In the genomic region with DNA sequence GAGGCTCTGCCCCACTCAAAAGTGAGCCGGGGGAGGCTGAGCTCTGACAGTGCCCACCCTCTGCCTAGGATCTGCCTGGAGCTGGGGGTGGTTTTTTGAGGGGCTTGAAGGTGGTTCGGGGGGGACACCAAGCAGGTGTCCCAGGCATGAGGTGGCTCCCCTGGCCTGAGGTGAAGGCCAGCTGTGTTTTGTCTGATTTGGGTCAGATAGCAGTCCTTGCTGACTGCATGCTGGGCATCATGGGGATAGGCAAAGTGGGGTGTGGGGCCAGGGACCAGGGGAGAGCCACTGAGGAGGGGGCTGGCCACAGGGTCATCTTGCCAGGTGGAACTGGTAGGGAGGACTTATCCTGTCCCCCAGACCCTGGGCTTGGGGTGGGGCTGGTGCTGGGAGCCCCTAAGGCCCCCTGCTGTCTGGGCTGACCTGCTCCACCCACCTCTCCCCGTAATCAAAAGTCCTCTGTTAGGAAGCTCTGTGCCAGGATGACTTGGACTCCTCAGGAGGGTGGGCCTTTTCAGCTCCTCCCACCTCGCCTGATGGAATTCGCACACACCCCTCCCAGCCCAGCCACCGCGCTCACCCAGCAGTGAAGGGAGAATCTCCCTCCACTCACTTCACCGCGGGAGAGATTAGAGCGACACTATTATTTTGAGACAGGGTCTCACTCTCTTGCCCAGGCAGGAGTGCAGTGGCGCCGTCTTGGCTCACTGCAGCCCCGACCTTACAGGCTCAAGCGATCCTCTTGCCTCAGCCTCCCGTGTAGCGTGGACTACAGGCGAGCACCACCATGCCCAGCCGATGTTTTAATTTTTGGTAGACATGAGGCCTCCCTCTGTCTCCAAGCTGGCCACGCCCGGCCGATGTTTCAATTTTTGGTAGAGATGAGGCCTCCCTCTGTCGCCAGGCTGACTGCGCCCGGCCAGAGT, we compare ENCODE assay signal across 1 cellular context.
TF ChIP-seq lines count a peak whose summit lies in the region.

No MANE protein-coding gene starts in this region.

TF ChIP-seq in HepG2, 621 proteins besides CTCF, POLR2A, EP300 and RAD21 (continued from another document and continues in another):
- TF ChIP-seq SOX13 (IDR thresholded peaks at IDR 0.05) (no peak; the same call in 1 of the 2 replicates), SOX13 (CRISPR knock-in tag; conservative IDR thresholded peaks at IDR 0.05 in 1 of 2, IDR thresholded peaks at IDR 0.05 in 1 of 2) (peak in 1 of 2 experiments; percentile 38; a peak in 2 of 4 replicates), ONECUT2 (CRISPR knock-in tag; IDR thresholded peaks at IDR 0.05) (no peak), ZNF878 (CRISPR knock-in tag; IDR thresholded peaks at IDR 0.05) (no peak), RBM22 (optimal IDR thresholded peaks at IDR 0.05; ENCODE audit: low read length) (no peak), ZNF552 (CRISPR knock-in tag; IDR thresholded peaks at IDR 0.05; ENCODE audit: borderline replicate concordance) (no peak), ZNF12 (CRISPR knock-in tag; IDR thresholded peaks at IDR 0.05) (no peak), SP4 (CRISPR knock-in tag; IDR thresholded peaks at IDR 0.05) (peak; percentile 3), MLLT10 (CRISPR knock-in tag; IDR thresholded peaks at IDR 0.05) (no peak), GABPA (IDR thresholded peaks at IDR 0.05; ENCODE audit: low read depth, low read length) (no peak), GABPA (CRISPR knock-in tag; IDR thresholded peaks at IDR 0.05; ENCODE audit: low read depth) (no peak), ZNF781 (CRISPR knock-in tag; IDR thresholded peaks at IDR 0.05; ENCODE audit: borderline replicate concordance, not compliant biosample characterization) (no peak), ZNF678 (CRISPR knock-in tag; IDR thresholded peaks at IDR 0.05) (no peak), NCOA2 (CRISPR knock-in tag; IDR thresholded peaks at IDR 0.05) (peak; percentile 54; the same call in 1 of the 2 replicates), ZBTB20 (CRISPR knock-in tag; IDR thresholded peaks at IDR 0.05; ENCODE audit: borderline replicate concordance, low read depth) (no peak), ZNF777 (CRISPR knock-in tag; IDR thresholded peaks at IDR 0.05) (peak; percentile 38; the same call in 1 of the 2 replicates), ZNF724P (CRISPR knock-in tag; IDR thresholded peaks at IDR 0.05; ENCODE audit: borderline replicate concordance) (no peak), ZNF441 (CRISPR knock-in tag; IDR thresholded peaks at IDR 0.05; ENCODE audit: borderline replicate concordance) (no peak), SMAD9 (CRISPR knock-in tag; IDR thresholded peaks at IDR 0.05) (no peak), ZNF24 (IDR thresholded peaks at IDR 0.05) (no peak), NFIB (CRISPR knock-in tag; IDR thresholded peaks at IDR 0.05; ENCODE audit: borderline replicate concordance) (no peak), ZNF839 (CRISPR knock-in tag; IDR thresholded peaks at IDR 0.05; ENCODE audit: borderline replicate concordance) (no peak), BRCA1 (CRISPR knock-in tag; IDR thresholded peaks at IDR 0.05) (no peak), ZNF550 (CRISPR knock-in tag; IDR thresholded peaks at IDR 0.05; ENCODE audit: borderline replicate concordance) (no peak), ZNF720 (CRISPR knock-in tag; IDR thresholded peaks at IDR 0.05) (0 out of 2 replicates have a peak, but pooled peaks have one; percentile 57), CEBPG (CRISPR knock-in tag; IDR thresholded peaks at IDR 0.05) (no peak), IRX3 (CRISPR knock-in tag; IDR thresholded peaks at IDR 0.05; ENCODE audit: borderline replicate concordance, low read depth) (no peak), PITX1 (CRISPR knock-in tag; IDR thresholded peaks at IDR 0.05) (no peak), ZNF382 (CRISPR knock-in tag; IDR thresholded peaks at IDR 0.05; ENCODE audit: borderline replicate concordance) (no peak), FIP1L1 (IDR thresholded peaks at IDR 0.05; ENCODE audit: borderline replicate concordance, insufficient read depth, low read depth, low read length) (no peak), ZFP90 (CRISPR knock-in tag; IDR thresholded peaks at IDR 0.05; ENCODE audit: borderline replicate concordance) (peak; percentile 39; the same call in 1 of the 2 replicates), ZNF598 (CRISPR knock-in tag; IDR thresholded peaks at IDR 0.05; ENCODE audit: borderline replicate concordance) (peak; percentile 49; the same call in 1 of the 2 replicates), MAFK (conservative IDR thresholded peaks at IDR 0.05 in 1 of 2, IDR thresholded peaks at IDR 0.05 in 1 of 2; ENCODE audit: low read length in 2 of 2) (no peak), NCOR1 (IDR thresholded peaks at IDR 0.05; ENCODE audit: borderline replicate concordance, low read length) (no peak), HOXA9 (CRISPR knock-in tag; IDR thresholded peaks at IDR 0.05; ENCODE audit: borderline replicate concordance) (no peak), ZNF224 (CRISPR knock-in tag; IDR thresholded peaks at IDR 0.05) (no peak), SIN3A (IDR thresholded peaks at IDR 0.05; ENCODE audit: borderline replicate concordance, low read depth, low read length) (0 out of 2 replicates have a peak, but pooled peaks have one; percentile 13), KDM5A (IDR thresholded peaks at IDR 0.05; ENCODE audit: borderline replicate concordance, low read length) (no peak), SMC3 (IDR thresholded peaks at IDR 0.05; ENCODE audit: low read length) (no peak), U2AF1 (optimal IDR thresholded peaks at IDR 0.05; ENCODE audit: low read depth, low read length) (no peak), JUNB (CRISPR knock-in tag; IDR thresholded peaks at IDR 0.05; ENCODE audit: borderline replicate concordance) (no peak)
- TF ChIP-seq, protein P1, sequence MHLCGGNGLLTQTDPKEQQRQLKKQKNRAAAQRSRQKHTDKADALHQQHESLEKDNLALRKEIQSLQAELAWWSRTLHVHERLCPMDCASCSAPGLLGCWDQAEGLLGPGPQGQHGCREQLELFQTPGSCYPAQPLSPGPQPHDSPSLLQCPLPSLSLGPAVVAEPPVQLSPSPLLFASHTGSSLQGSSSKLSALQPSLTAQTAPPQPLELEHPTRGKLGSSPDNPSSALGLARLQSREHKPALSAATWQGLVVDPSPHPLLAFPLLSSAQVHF (CRISPR knock-in tag; IDR thresholded peaks at IDR 0.05) = no peak
- TF ChIP-seq, protein P2, sequence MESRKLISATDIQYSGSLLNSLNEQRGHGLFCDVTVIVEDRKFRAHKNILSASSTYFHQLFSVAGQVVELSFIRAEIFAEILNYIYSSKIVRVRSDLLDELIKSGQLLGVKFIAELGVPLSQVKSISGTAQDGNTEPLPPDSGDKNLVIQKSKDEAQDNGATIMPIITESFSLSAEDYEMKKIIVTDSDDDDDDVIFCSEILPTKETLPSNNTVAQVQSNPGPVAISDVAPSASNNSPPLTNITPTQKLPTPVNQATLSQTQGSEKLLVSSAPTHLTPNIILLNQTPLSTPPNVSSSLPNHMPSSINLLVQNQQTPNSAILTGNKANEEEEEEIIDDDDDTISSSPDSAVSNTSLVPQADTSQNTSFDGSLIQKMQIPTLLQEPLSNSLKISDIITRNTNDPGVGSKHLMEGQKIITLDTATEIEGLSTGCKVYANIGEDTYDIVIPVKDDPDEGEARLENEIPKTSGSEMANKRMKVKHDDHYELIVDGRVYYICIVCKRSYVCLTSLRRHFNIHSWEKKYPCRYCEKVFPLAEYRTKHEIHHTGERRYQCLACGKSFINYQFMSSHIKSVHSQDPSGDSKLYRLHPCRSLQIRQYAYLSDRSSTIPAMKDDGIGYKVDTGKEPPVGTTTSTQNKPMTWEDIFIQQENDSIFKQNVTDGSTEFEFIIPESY (CRISPR knock-in tag; IDR thresholded peaks at IDR 0.05) = no peak
- TF ChIP-seq, protein P3, sequence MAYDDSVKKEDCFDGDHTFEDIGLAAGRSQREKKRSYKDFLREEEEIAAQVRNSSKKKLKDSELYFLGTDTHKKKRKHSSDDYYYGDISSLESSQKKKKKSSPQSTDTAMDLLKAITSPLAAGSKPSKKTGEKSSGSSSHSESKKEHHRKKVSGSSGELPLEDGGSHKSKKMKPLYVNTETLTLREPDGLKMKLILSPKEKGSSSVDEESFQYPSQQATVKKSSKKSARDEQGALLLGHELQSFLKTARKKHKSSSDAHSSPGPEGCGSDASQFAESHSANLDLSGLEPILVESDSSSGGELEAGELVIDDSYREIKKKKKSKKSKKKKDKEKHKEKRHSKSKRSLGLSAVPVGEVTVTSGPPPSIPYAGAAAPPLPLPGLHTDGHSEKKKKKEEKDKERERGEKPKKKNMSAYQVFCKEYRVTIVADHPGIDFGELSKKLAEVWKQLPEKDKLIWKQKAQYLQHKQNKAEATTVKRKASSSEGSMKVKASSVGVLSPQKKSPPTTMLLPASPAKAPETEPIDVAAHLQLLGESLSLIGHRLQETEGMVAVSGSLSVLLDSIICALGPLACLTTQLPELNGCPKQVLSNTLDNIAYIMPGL (CRISPR knock-in tag; IDR thresholded peaks at IDR 0.05; ENCODE audit: borderline replicate concordance in 1 of 2, low read depth in 1 of 2) = peak; percentile 16 to 72; a peak in 3 of 4 replicates
- TF ChIP-seq, protein P4, sequence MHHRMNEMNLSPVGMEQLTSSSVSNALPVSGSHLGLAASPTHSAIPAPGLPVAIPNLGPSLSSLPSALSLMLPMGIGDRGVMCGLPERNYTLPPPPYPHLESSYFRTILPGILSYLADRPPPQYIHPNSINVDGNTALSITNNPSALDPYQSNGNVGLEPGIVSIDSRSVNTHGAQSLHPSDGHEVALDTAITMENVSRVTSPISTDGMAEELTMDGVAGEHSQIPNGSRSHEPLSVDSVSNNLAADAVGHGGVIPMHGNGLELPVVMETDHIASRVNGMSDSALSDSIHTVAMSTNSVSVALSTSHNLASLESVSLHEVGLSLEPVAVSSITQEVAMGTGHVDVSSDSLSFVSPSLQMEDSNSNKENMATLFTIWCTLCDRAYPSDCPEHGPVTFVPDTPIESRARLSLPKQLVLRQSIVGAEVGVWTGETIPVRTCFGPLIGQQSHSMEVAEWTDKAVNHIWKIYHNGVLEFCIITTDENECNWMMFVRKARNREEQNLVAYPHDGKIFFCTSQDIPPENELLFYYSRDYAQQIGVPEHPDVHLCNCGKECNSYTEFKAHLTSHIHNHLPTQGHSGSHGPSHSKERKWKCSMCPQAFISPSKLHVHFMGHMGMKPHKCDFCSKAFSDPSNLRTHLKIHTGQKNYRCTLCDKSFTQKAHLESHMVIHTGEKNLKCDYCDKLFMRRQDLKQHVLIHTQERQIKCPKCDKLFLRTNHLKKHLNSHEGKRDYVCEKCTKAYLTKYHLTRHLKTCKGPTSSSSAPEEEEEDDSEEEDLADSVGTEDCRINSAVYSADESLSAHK (CRISPR knock-in tag; IDR thresholded peaks at IDR 0.05; ENCODE audit: borderline replicate concordance) = no peak
- TF ChIP-seq, protein P5, sequence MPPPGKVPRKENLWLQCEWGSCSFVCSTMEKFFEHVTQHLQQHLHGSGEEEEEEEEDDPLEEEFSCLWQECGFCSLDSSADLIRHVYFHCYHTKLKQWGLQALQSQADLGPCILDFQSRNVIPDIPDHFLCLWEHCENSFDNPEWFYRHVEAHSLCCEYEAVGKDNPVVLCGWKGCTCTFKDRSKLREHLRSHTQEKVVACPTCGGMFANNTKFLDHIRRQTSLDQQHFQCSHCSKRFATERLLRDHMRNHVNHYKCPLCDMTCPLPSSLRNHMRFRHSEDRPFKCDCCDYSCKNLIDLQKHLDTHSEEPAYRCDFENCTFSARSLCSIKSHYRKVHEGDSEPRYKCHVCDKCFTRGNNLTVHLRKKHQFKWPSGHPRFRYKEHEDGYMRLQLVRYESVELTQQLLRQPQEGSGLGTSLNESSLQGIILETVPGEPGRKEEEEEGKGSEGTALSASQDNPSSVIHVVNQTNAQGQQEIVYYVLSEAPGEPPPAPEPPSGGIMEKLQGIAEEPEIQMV (CRISPR knock-in tag; IDR thresholded peaks at IDR 0.05; ENCODE audit: low read depth) = 0 out of 2 replicates have a peak, but pooled peaks have one; percentile 35
- TF ChIP-seq, protein P6, sequence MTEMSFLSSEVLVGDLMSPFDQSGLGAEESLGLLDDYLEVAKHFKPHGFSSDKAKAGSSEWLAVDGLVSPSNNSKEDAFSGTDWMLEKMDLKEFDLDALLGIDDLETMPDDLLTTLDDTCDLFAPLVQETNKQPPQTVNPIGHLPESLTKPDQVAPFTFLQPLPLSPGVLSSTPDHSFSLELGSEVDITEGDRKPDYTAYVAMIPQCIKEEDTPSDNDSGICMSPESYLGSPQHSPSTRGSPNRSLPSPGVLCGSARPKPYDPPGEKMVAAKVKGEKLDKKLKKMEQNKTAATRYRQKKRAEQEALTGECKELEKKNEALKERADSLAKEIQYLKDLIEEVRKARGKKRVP (CRISPR knock-in tag; IDR thresholded peaks at IDR 0.05) = no peak
- TF ChIP-seq, protein P7, sequence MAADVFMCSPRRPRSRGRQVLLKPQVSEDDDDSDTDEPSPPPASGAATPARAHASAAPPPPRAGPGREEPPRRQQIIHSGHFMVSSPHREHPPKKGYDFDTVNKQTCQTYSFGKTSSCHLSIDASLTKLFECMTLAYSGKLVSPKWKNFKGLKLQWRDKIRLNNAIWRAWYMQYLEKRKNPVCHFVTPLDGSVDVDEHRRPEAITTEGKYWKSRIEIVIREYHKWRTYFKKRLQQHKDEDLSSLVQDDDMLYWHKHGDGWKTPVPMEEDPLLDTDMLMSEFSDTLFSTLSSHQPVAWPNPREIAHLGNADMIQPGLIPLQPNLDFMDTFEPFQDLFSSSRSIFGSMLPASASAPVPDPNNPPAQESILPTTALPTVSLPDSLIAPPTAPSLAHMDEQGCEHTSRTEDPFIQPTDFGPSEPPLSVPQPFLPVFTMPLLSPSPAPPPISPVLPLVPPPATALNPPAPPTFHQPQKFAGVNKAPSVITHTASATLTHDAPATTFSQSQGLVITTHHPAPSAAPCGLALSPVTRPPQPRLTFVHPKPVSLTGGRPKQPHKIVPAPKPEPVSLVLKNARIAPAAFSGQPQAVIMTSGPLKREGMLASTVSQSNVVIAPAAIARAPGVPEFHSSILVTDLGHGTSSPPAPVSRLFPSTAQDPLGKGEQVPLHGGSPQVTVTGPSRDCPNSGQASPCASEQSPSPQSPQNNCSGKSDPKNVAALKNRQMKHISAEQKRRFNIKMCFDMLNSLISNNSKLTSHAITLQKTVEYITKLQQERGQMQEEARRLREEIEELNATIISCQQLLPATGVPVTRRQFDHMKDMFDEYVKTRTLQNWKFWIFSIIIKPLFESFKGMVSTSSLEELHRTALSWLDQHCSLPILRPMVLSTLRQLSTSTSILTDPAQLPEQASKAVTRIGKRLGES (CRISPR knock-in tag; IDR thresholded peaks at IDR 0.05; ENCODE audit: borderline replicate concordance) = no peak
